In genomic region chr14:68140111-68140741, GRCh38 we compare ENCODE assay signal across 8 cellular contexts.
DNase-seq lines count a peak whose midpoint lies in the region; ATAC-seq and TF ChIP-seq lines count a peak whose summit lies in the region.

No MANE protein-coding gene starts in this region.

- 29 to 33% methylated on average over 2 of the region's 2 CpGs for WGBS in heart right ventricle, 2 donors

- no peaks in the 10 kb centered on the region for H3K36me3 ChIP-seq in heart right ventricle
- H3K36me3 ChIP-seq in gastrocnemius medialis: no peaks in the 10 kb centered on the region

- peak; percentile 63 for DNase-seq in HPDE6-E6E7 (ENCODE audit: extremely low spot score)
- peak in 1 of 2 donors; percentile 72 for DNase-seq in heart right ventricle
- DNase-seq in gastrocnemius medialis: peak in 1 of 2 donors; percentile 32
- no peak for DNase-seq in activated CD4-positive, alpha-beta T cell treated with anti-CD3 and anti-CD28 coated beads, Interleukin-2, amount 50 U/mL, for 48 hours
- DNase-seq in activated gamma-delta T cell treated with Interleukin-2 at 50 U/mL for 16 hours: no peak

- H3K27ac ChIP-seq in heart right ventricle (peak overlapping the region; percentile 6 to 78 (median 52)), gastrocnemius medialis (peak overlapping the region; percentile 43 to 70 (median 63))

- H3K4me1 ChIP-seq in heart right ventricle: peaks cover 15 to 74% (median 45%) of the 10 kb centered on the region in 9 donors
- H3K4me1 ChIP-seq in gastrocnemius medialis: peaks cover 48 to 59% of the 10 kb centered on the region in 2 donors

- H3K9me3 ChIP-seq in heart right ventricle (no peaks in the 10 kb centered on the region), gastrocnemius medialis (no peaks in the 10 kb centered on the region)

- H3K27me3 ChIP-seq in heart right ventricle (no peaks in the 10 kb centered on the region), gastrocnemius medialis (no peaks in the 10 kb centered on the region)

- TF ChIP-seq CTCF in heart right ventricle (IDR thresholded peaks at IDR 0.05) (no peak), gastrocnemius medialis (IDR thresholded peaks at IDR 0.05 in 4 of 5, conservative IDR thresholded peaks at IDR 0.05 in 1 of 5) (no peak)

- no peak for TF ChIP-seq POLR2A in gastrocnemius medialis (IDR thresholded peaks at IDR 0.05)

- intact Hi-C loops in heart right ventricle (cut with DNase I) (loop anchor here in 5 of 10 donors (5.0 to 10.0 kb wide), 5 partner anchors 102 to 675 kb away; no protein-coding TSS in a partner anchor), gastrocnemius medialis (cut with DNase I; ENCODE audit: low total_unique reads) (loop anchor here (5.0 kb wide), 4 partner anchors 92 to 657 kb away; no protein-coding TSS in a partner anchor)

- H3K4me3 ChIP-seq in heart right ventricle: no peak overlapping the region
- no peak overlapping the region for H3K4me3 ChIP-seq in gastrocnemius medialis

- in situ Hi-C loops in gastrocnemius medialis (cut with MboI; ENCODE audit: low sequenced_read_pairs in 4 of 4): no loop called here

- peak; percentile 63 for ATAC-seq in SK-N-SH treated with all-trans-retinoic acid at 6 μM for 48 hours
- ATAC-seq in heart right ventricle: peak; percentile 25 to 77 (median 60)
- peak; percentile 21 to 35 for ATAC-seq in gastrocnemius medialis
- no peak for ATAC-seq in GM18498 (IDR thresholded peaks at IDR 0.05; ENCODE audit: unreplicated experiment)
- no peak for ATAC-seq in HG03354 (IDR thresholded peaks at IDR 0.05; ENCODE audit: poor library complexity, severe bottlenecking, unreplicated experiment)

TF ChIP-seq in SK-N-SH treated with all-trans-retinoic acid at 6 μM for 48 hours, 23 proteins besides CTCF, POLR2A, EP300 and RAD21:
- TF ChIP-seq TOX (CRISPR knock-in tag; IDR thresholded peaks at IDR 0.05; ENCODE audit: borderline replicate concordance): peak; percentile 70; the same call in 1 of the 2 replicates
- TF ChIP-seq ZC3H10 (CRISPR knock-in tag; IDR thresholded peaks at IDR 0.05): peak; percentile 76
- no peak; the same call in 1 of the 2 replicates for TF ChIP-seq CSRNP3 (CRISPR knock-in tag; IDR thresholded peaks at IDR 0.05)
- 0 out of 2 replicates have a peak, but pooled peaks have one; percentile 26 for TF ChIP-seq GLIS3 (CRISPR knock-in tag; IDR thresholded peaks at IDR 0.05)
- peak; percentile 87 for TF ChIP-seq ISL1 (CRISPR knock-in tag; IDR thresholded peaks at IDR 0.05)
- TF ChIP-seq CREB5 (CRISPR knock-in tag; IDR thresholded peaks at IDR 0.05; ENCODE audit: low read depth): peak; percentile 80
- TF ChIP-seq CSDC2 (CRISPR knock-in tag; IDR thresholded peaks at IDR 0.05): no peak
- TF ChIP-seq TSHZ2 (CRISPR knock-in tag; IDR thresholded peaks at IDR 0.05): no peak
- TF ChIP-seq, protein P1, sequence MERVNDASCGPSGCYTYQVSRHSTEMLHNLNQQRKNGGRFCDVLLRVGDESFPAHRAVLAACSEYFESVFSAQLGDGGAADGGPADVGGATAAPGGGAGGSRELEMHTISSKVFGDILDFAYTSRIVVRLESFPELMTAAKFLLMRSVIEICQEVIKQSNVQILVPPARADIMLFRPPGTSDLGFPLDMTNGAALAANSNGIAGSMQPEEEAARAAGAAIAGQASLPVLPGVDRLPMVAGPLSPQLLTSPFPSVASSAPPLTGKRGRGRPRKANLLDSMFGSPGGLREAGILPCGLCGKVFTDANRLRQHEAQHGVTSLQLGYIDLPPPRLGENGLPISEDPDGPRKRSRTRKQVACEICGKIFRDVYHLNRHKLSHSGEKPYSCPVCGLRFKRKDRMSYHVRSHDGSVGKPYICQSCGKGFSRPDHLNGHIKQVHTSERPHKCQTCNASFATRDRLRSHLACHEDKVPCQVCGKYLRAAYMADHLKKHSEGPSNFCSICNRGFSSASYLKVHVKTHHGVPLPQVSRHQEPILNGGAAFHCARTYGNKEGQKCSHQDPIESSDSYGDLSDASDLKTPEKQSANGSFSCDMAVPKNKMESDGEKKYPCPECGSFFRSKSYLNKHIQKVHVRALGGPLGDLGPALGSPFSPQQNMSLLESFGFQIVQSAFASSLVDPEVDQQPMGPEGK (CRISPR knock-in tag; IDR thresholded peaks at IDR 0.05; ENCODE audit: borderline replicate concordance): peak; percentile 49; the same call in 1 of the 2 replicates
TF ChIP-seq in SK-N-SH treated with all-trans-retinoic acid at 6 μM for 48 hours: peak in this region for 6.

Comparison
In these comparisons a context has a peak if more than half of its experiments do, and no peak if none do; other contexts are left out.
1. ATAC-seq: peak in SK-N-SH treated with all-trans-retinoic acid at 6 μM for 48 hours (single experiment), heart right ventricle (8 of 8) and gastrocnemius medialis (2 of 2); none in GM18498 (single experiment) and HG03354 (single experiment).